Comparison of ENCODE assay signal across 1 cellular context in the genomic region with DNA sequence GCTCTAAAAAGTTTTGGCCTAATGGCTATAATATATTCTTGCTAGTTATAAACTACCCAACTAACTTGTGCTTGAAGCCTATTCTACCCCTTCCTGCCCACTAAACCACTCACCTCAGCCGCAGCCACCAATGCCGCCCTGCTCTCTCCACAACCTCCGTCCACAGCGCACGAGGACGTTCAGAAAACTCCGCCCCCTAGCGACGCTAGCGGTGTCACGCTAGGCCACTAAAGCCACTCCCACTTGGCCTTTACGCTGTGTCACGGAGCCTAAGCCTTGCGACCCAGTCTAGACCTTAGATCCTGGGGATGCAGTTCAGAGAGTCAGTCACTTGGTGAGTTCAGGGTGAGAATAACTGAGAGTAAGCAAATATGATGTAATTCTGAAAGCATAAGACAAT.
TF ChIP-seq lines count a peak whose summit lies in the region.

Gene TEX11 (minus strand): TSS at position 171 of the 400 bp plus-strand sequence. CDS start 922 bp downstream, outside the sequence.

TF ChIP-seq in H1, 55 proteins besides CTCF, POLR2A, EP300 and RAD21:
- TF ChIP-seq CREB1 (IDR thresholded peaks at IDR 0.05) (peak; percentile 11; the same call in 1 of the 2 replicates), PHF8 (conservative IDR thresholded peaks at IDR 0.05; ENCODE audit: low read depth, low read length) (no peak)
- TF ChIP-seq, protein P1, sequence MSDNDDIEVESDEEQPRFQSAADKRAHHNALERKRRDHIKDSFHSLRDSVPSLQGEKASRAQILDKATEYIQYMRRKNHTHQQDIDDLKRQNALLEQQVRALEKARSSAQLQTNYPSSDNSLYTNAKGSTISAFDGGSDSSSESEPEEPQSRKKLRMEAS (IDR thresholded peaks at IDR 0.05), result peak; percentile 34
